In the genomic region with DNA sequence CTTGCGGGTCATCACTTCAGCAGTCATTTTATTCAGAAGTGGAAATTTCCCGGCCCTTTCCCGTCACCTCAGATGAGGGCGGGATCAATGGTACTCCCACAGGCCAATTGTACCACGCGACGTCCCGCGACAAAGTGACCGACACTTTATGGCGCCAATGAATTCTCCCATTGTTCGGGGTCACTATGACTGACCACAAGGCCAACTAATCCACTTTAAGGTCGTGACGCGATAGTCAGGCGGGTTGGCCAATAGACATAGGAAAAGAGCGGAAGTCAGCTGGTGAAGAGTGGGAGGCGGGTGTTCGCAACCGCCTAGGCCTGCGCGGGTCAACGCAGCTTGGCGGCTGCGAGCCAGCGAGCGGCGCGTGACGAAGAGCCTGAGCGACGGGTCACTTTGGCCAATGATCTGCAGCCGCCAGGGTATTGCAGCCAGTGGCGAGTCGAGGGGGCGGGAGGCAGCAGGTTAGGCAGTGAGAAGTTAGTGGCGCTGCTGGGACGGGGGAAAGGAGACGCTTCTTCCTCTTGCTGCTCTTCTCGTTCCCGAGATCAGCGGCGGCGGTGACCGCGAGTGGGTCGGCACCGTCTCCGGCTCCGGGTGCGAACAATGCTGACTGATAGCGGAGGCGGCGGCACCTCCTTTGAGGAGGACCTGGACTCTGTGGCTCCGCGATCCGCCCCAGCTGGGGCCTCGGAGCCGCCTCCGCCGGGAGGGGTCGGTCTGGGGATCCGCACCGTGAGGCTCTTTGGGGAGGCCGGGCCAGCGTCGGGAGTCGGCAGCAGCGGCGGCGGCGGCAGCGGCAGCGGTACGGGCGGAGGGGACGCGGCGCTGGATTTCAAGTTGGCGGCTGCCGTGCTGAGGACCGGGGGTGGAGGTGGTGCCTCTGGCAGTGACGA, we compare ENCODE assay signal across 8 cellular contexts. TPM values are rescaled to one million over a fixed set of nuclear protein-coding genes. Genes with fewer than 3 reads are reported as not detected.
DNase-seq lines count a peak whose midpoint lies in the region; ATAC-seq and TF ChIP-seq lines count a peak whose summit lies in the region.

A gene with protein sequence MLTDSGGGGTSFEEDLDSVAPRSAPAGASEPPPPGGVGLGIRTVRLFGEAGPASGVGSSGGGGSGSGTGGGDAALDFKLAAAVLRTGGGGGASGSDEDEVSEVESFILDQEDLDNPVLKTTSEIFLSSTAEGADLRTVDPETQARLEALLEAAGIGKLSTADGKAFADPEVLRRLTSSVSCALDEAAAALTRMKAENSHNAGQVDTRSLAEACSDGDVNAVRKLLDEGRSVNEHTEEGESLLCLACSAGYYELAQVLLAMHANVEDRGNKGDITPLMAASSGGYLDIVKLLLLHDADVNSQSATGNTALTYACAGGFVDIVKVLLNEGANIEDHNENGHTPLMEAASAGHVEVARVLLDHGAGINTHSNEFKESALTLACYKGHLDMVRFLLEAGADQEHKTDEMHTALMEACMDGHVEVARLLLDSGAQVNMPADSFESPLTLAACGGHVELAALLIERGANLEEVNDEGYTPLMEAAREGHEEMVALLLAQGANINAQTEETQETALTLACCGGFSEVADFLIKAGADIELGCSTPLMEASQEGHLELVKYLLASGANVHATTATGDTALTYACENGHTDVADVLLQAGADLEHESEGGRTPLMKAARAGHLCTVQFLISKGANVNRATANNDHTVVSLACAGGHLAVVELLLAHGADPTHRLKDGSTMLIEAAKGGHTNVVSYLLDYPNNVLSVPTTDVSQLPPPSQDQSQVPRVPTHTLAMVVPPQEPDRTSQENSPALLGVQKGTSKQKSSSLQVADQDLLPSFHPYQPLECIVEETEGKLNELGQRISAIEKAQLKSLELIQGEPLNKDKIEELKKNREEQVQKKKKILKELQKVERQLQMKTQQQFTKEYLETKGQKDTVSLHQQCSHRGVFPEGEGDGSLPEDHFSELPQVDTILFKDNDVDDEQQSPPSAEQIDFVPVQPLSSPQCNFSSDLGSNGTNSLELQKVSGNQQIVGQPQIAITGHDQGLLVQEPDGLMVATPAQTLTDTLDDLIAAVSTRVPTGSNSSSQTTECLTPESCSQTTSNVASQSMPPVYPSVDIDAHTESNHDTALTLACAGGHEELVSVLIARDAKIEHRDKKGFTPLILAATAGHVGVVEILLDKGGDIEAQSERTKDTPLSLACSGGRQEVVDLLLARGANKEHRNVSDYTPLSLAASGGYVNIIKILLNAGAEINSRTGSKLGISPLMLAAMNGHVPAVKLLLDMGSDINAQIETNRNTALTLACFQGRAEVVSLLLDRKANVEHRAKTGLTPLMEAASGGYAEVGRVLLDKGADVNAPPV (N-terminal part only) (plus strand): TSS at position 472 of the 896 bp plus-strand sequence. CDS start 135 bp downstream, at position 607.

- peaks cover 1% of the 10 kb centered on the region for H3K36me3 Mint-ChIP-seq in progenitor cell of endocrine pancreas (ENCODE audit: insufficient read depth)

- peak; percentile 82 for ATAC-seq in HG02870 (IDR thresholded peaks at IDR 0.05; ENCODE audit: unreplicated experiment)
- ATAC-seq in left cardiac atrium, result peak; percentile 96

- intact Hi-C loops in T-helper 1 cell treated with Interleukin-12 subunit alpha and Interleukin-12 subunit beta and Interleukin-4 antibody, amounts not matched to agents 30 ng/mL and 1 ng/mL, for 36 hours (cut with micrococcal nuclease), result loop anchor here (1.0 to 10.0 kb wide), 26 partner anchors 28 to 1936 kb away; a partner anchor contains a TSS
- intact Hi-C loops in left cardiac atrium (cut with DNase I), result no loop called here

- peak within 1 kb of the TSS; percentile 93 for H3K27ac Mint-ChIP-seq in progenitor cell of endocrine pancreas

- H3K4me1 Mint-ChIP-seq in progenitor cell of endocrine pancreas (ENCODE audit: low read depth), result peaks cover 23% of the 10 kb centered on the region

- no peaks in the 10 kb centered on the region for H3K27me3 Mint-ChIP-seq in progenitor cell of endocrine pancreas

- H3K4me3 Mint-ChIP-seq in progenitor cell of endocrine pancreas (ENCODE audit: low read depth), result no peak within 1 kb of the TSS

- no peaks in the 10 kb centered on the region for H3K9me3 Mint-ChIP-seq in progenitor cell of endocrine pancreas (ENCODE audit: low read depth)

- no peak for TF ChIP-seq CTCF in GM13976 (IDR thresholded peaks at IDR 0.05; ENCODE audit: borderline replicate concordance, control extremely low read depth, extremely low read depth, insufficient read depth, missing control alignments)
- no peak for TF ChIP-seq CTCF in progenitor cell of endocrine pancreas (IDR thresholded peaks at IDR 0.05; ENCODE audit: unreplicated experiment)

- in situ Hi-C loops in GM13976 (cut with MboI; ENCODE audit: low sequenced_read_pairs, unreplicated experiment), result no loop called here

- DNase-seq in GM13976 (ENCODE audit: low spot score) (peak; percentile 92), NCI-H146 treated with DMSO at 0.1 percent for 48 hours (lab: John Stamatoyannopoulos, UW; ENCODE audit: unreplicated experiment) (peak; percentile 94), amniotic stem cell (lab: John Stamatoyannopoulos, UW) (peak; percentile 99), left cardiac atrium (peak; percentile 98), progenitor cell of endocrine pancreas (ENCODE audit: low spot score, unreplicated experiment) (peak; percentile 93), ureter (ENCODE audit: low spot score) (peak; percentile 99)

RNA-seq across cellular contexts. Expression of the gene that starts here (rescaled TPM):
- 140 and 165 TPM in 2 replicates for total RNA-seq in T-helper 1 cell treated with Interleukin-12 subunit alpha and Interleukin-12 subunit beta and Interleukin-4 antibody, amounts not matched to agents 30 ng/mL and 1 ng/mL, for 36 hours
- total RNA-seq in left cardiac atrium (10 to 100 TPM; 50.1 to 67.5 TPM), progenitor cell of endocrine pancreas (115 and 117 TPM in 2 replicates), ureter (201 TPM)

Comparison
In these comparisons a context has a peak if more than half of its experiments do, and no peak if none do; other contexts are left out.
1. Peak in every context shown above with its lines: DNase-seq and ATAC-seq.